In the genomic region with DNA sequence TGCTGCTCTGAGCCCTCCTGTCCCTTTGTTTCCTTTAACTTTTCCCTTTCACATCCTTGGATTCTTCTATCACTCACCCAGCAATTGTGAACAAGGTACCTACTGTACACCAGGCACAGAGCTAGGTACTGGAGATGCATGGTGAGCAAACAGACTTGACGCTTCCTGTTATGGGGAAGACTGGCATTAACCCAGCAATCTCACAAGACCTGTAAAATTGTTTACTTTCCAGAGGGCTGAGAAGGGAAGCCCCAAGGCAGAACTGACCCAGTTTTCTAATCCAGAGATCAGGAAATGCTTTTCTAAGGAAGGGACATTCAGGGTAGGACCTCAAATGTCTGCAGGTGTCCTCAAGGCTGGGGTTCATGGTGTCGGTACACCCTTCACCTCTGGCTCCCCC, we compare ENCODE assay signal across 19 cellular contexts.
"Had no signal": no experiment of that assay in that cellular context is flagged by ENCODE, and none has a peak within 500 bp of the region (broad histone marks: within the 10 kb centered on the region; RNA-seq: fewer than 3 reads in every experiment).

No MANE protein-coding gene starts in this region.

- H3K4me2 ChIP-seq: SK-N-SH had no signal

- DNase-seq: KBM-7, MM.1S, NCI-H1092 treated with DMSO at 0.1 percent for 48 hours, NCI-H1436, NCI-H1694, NCI-H187 treated with DMSO at 0.1 percent for 48 hours, NCI-H2081 treated with DMSO at 0.1 percent for 48 hours, NCI-H2171, NCI-H226, NCI-H446, NCI-H510A, NCI-H524 treated with DMSO at 0.1 percent for 48 hours, NCI-H69, NCI-H774, SHP77, SK-N-SH, SW 1271 had no signal

- H3K27ac ChIP-seq: RWPE1 had no signal

- ATAC-seq: Panc1 had no signal

- H3K9ac ChIP-seq: SK-N-SH had no signal

- H3K9me3 ChIP-seq: SK-N-SH had no signal
